1 cellular context compared by ENCODE assay signal in the genomic region with DNA sequence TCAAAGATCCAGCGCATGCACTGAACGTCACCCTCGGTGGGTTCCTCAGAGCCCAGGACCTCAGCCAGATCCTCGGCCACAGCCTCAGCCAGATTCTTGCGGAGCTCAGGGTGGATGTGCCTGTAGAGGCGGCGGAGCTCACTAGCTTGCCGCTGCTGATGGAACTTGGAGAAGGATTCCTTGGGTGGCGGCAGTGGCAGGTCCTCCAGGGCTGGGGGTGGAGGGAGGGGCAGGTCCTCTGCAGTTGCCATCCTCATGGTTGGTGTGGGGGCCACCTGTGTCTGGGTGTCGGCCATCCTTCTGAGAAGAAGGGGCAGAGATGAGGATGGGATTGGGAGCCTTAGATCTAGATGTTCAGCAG.
TF ChIP-seq lines count a peak whose summit lies in the region.

No MANE protein-coding gene starts in this region.

TF ChIP-seq in H1, 55 proteins besides CTCF, POLR2A, EP300 and RAD21:
- TF ChIP-seq SIN3A (conservative IDR thresholded peaks at IDR 0.05 in 1 of 2, IDR thresholded peaks at IDR 0.05 in 1 of 2; ENCODE audit: low read depth in 1 of 2, low read length in 2 of 2) (no peak), GTF2F1 (IDR thresholded peaks at IDR 0.05; ENCODE audit: borderline replicate concordance, low read depth, low read length) (no peak), BRCA1 (IDR thresholded peaks at IDR 0.05; ENCODE audit: low read depth, low read length) (no peak), FOSL1 (IDR thresholded peaks at IDR 0.05; ENCODE audit: insufficient read depth, low read depth, low read length) (no peak), POU5F1 (IDR thresholded peaks at IDR 0.05; ENCODE audit: low read depth, low read length) (no peak), HDAC6 (IDR thresholded peaks at IDR 0.05; ENCODE audit: low read depth, low read length) (no peak), JUN (IDR thresholded peaks at IDR 0.05; ENCODE audit: low read depth, low read length) (no peak), ASH2L (IDR thresholded peaks at IDR 0.05; ENCODE audit: low read length) (no peak), CBX8 (IDR thresholded peaks at IDR 0.05; ENCODE audit: borderline replicate concordance, low read depth, low read length) (no peak), ZNF274 (IDR thresholded peaks at IDR 0.05; ENCODE audit: borderline replicate concordance, extremely low read depth, low read length) (no peak), EZH2 (IDR thresholded peaks at IDR 0.05; ENCODE audit: low read depth, low read length, severe bottlenecking) (no peak), TAF1 (IDR thresholded peaks at IDR 0.05; ENCODE audit: low read depth, low read length) (no peak), SP2 (IDR thresholded peaks at IDR 0.05; ENCODE audit: low read length) (no peak), RXRA (IDR thresholded peaks at IDR 0.05; ENCODE audit: insufficient read depth, low read depth, low read length) (no peak)
- TF ChIP-seq, protein P1, sequence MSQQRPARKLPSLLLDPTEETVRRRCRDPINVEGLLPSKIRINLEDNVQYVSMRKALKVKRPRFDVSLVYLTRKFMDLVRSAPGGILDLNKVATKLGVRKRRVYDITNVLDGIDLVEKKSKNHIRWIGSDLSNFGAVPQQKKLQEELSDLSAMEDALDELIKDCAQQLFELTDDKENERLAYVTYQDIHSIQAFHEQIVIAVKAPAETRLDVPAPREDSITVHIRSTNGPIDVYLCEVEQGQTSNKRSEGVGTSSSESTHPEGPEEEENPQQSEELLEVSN (IDR thresholded peaks at IDR 0.05): no peak
